15 cellular contexts compared by ENCODE assay signal in genomic region chr10:123781956-123782500, GRCh38.
"Had no signal": no experiment of that assay in that cellular context is flagged by ENCODE, and none has a peak within 500 bp of the region (broad histone marks: within the 10 kb centered on the region; RNA-seq: fewer than 3 reads in every experiment).

No MANE protein-coding gene starts in this region.

- H3K4me3 ChIP-seq: adrenal gland, left ventricle myocardium inferior, ovary, testis, uterus had no signal

- H3K9me3 ChIP-seq: adrenal gland, left ventricle myocardium inferior, ovary, testis, uterus had no signal

- H3K4me3 Mint-ChIP-seq: activated CD4-positive, alpha-beta T cell treated with anti-CD3 and anti-CD28 coated beads, Interleukin-2, amount 10 ng/mL, durations not matched to agents 24 days and 14 days; activated naive CD4-positive, alpha-beta T cell treated with anti-CD3 and anti-CD28 coated beads for 36 hours; central memory CD8-positive, alpha-beta T cell; effector memory CD8-positive, alpha-beta T cell; stimulated activated naive CD8-positive, alpha-beta T cell treated with anti-CD3 and anti-CD28 coated beads, Interleukin-15, Interleukin-2, amounts not matched to agents 100 ng/mL and 50 ng/mL, for 24 hours had no signal

- H3K27ac ChIP-seq: adrenal gland, foreskin keratinocyte, left ventricle myocardium inferior, ovary, testis, uterus had no signal

- ATAC-seq: effector memory CD8-positive, alpha-beta T cell; foreskin keratinocyte had no signal

- DNase-seq: activated CD4-positive, alpha-beta T cell treated with anti-CD3 and anti-CD28 coated beads, Interleukin-2, amount 10 ng/mL, durations not matched to agents 24 days and 14 days; activated naive CD4-positive, alpha-beta T cell treated with anti-CD3 and anti-CD28 coated beads for 36 hours; cortex of kidney; effector memory CD8-positive, alpha-beta T cell; foreskin keratinocyte; head of caudate nucleus; left ventricle myocardium inferior; ovary; stimulated activated CD4-positive, alpha-beta T cell treated with anti-CD3 and anti-CD28 coated beads, Interleukin-2, amount 100 ng/mL, for 48 hours; testis; uterus had no signal

- H3K27me3 ChIP-seq: ovary, testis, uterus had no signal

- H3K4me1 Mint-ChIP-seq: activated CD4-positive, alpha-beta T cell treated with anti-CD3 and anti-CD28 coated beads, Interleukin-2, amount 10 ng/mL, durations not matched to agents 24 days and 14 days; central memory CD8-positive, alpha-beta T cell had no signal

- H3K36me3 ChIP-seq: adrenal gland, left ventricle myocardium inferior, ovary, uterus had no signal

- H3K27ac Mint-ChIP-seq: activated CD4-positive, alpha-beta T cell treated with anti-CD3 and anti-CD28 coated beads, Interleukin-2, amount 10 ng/mL, durations not matched to agents 24 days and 14 days; activated naive CD4-positive, alpha-beta T cell treated with anti-CD3 and anti-CD28 coated beads for 36 hours; effector memory CD8-positive, alpha-beta T cell; stimulated activated naive CD8-positive, alpha-beta T cell treated with anti-CD3 and anti-CD28 coated beads, Interleukin-15, Interleukin-2, amounts not matched to agents 100 ng/mL and 50 ng/mL, for 24 hours had no signal

- H3K9me3 Mint-ChIP-seq: activated CD4-positive, alpha-beta T cell treated with anti-CD3 and anti-CD28 coated beads, Interleukin-2, amount 10 ng/mL, durations not matched to agents 24 days and 14 days; activated naive CD4-positive, alpha-beta T cell treated with anti-CD3 and anti-CD28 coated beads for 36 hours; central memory CD8-positive, alpha-beta T cell; stimulated activated naive CD8-positive, alpha-beta T cell treated with anti-CD3 and anti-CD28 coated beads, Interleukin-15, Interleukin-2, amounts not matched to agents 100 ng/mL and 50 ng/mL, for 24 hours had no signal

- H3K4me1 ChIP-seq: adrenal gland, foreskin keratinocyte, testis, uterus had no signal

- FAIRE-seq: islet of Langerhans had no signal
